Comparison of ENCODE assay signal across 8 cellular contexts in genomic region chr4:153465922-153466636, GRCh38. TPM values are rescaled to one million over a fixed set of nuclear protein-coding genes. Genes with fewer than 3 reads are reported as not detected.
A peak's percentile ranks its signal among the peaks of the same experiment; 100 is the strongest.
DNase-seq lines count a peak whose midpoint lies in the region; ATAC-seq and TF ChIP-seq lines count a peak whose summit lies in the region.

TSS of gene TMEM131L (plus strand) at chr4:153466360. CDS start at chr4:153466398, 38 bp downstream.

- in situ Hi-C loops in Panc1 (cut with HindIII; ENCODE audit: low pct_unique_long_range_greater_than_20kb, low sequenced_read_pairs) = no loop called here

- H3K36me3 Mint-ChIP-seq in natural killer cell = no peaks in the 10 kb centered on the region

- no TSS peak for BruUV-seq in Panc1 (replicated peaks; lab: Mats Ljungman, UMichigan)

- ATAC-seq in GM21367 (IDR thresholded peaks at IDR 0.05; ENCODE audit: unreplicated experiment) (peak; percentile 28), Panc1 (peak; percentile 93), natural killer cell (peak; percentile 71 to 88 (median 84))

- H3K9me3 Mint-ChIP-seq in natural killer cell = no peaks in the 10 kb centered on the region

- H3K9me3 ChIP-seq in Panc1 (ENCODE audit: control insufficient read depth, insufficient read depth, low read depth, low read length) = no peaks in the 10 kb centered on the region

- intact Hi-C loops in Panc1 (cut with micrococcal nuclease; ENCODE audit: unreplicated experiment) = no loop called here
- intact Hi-C loops in natural killer cell (cut with micrococcal nuclease) = loop anchor here (2.0 to 10.0 kb wide), 2 partner anchors 27 to 109 kb away; no protein-coding TSS in a partner anchor

- H3K27ac Mint-ChIP-seq in natural killer cell = peak within 1 kb of the TSS; percentile 96 to 98

- H3K4me1 ChIP-seq in Panc1 (ENCODE audit: control insufficient read depth, insufficient read depth, low read length) = peaks cover 18% of the 10 kb centered on the region

- CTCF ChIA-PET in Panc1 (lab: Charles Lee) = interaction anchor here (0.7 kb wide), 1 partner anchor 108 kb away, joined by 3 read pairs; no protein-coding TSS in a partner anchor

- H3K4me1 Mint-ChIP-seq in natural killer cell = peaks cover 52 to 54% of the 10 kb centered on the region in 2 donors

- H3K27ac ChIP-seq in Panc1 (ENCODE audit: low read length) = peak within 1 kb of the TSS; percentile 74

- TF ChIP-seq CTCF in Panc1 (IDR thresholded peaks at IDR 0.05) (no peak), fibroblast of mammary gland (conservative IDR thresholded peaks at IDR 0.05; ENCODE audit: control insufficient read depth, insufficient read depth, low read depth, low read length) (no peak), natural killer cell (IDR thresholded peaks at IDR 0.05) (no peak)

- DNase-seq in COLO829 (ENCODE audit: low spot score) (peak; percentile 36), HUDEP-2 (lab: John Stamatoyannopoulos, UW; ENCODE audit: unreplicated experiment in 76 of 76) (peak in 73 of 76 experiments; percentile 22 to 87 (median 71)), Panc1 (ENCODE audit: low read depth, low spot score) (no peak), activated T-helper 1 cell treated with Interleukin-2 at 50 U/mL for 16 hours (ENCODE audit: low read depth) (peak; percentile 58), fibroblast of mammary gland (ENCODE audit: low read depth) (peak; percentile 47), natural killer cell (peak; percentile 47), superior temporal gyrus (ENCODE audit: extremely low spot score) (peak; percentile 72)

- peak within 1 kb of the TSS; percentile 96 for H3K4me3 Mint-ChIP-seq in natural killer cell

- peaks cover 2% of the 10 kb centered on the region; the same call in 1 of the 2 replicates for H3K36me3 ChIP-seq in Panc1 (ENCODE audit: control insufficient read depth, insufficient read depth, low read length)

- H3K4me3 ChIP-seq in Panc1 (ENCODE audit: low read depth in 2 of 2, low read length in 2 of 2) (peak within 1 kb of the TSS; percentile 74 to 75), fibroblast of mammary gland (ENCODE audit: control insufficient read depth, low read depth, low read length) (peak within 1 kb of the TSS; percentile 80)

- no peaks in the 10 kb centered on the region for H3K27me3 ChIP-seq in Panc1 (ENCODE audit: control insufficient read depth, insufficient read depth, low read length)

- no peaks in the 10 kb centered on the region for H3K27me3 Mint-ChIP-seq in natural killer cell (ENCODE audit: low read depth in 2 of 2)

- POLR2A ChIA-PET in Panc1 (lab: Charles Lee) = interaction anchor here (0.6 to 0.7 kb wide), 2 partner anchors 74 to 1738 kb away, joined by 3 to 4 read pairs; no protein-coding TSS in a partner anchor

RNA-seq across cellular contexts. Expression of gene TMEM131L, which starts in this region (rescaled TPM):
- 13.5 TPM for total RNA-seq in Panc1 (2021; ENCODE audit: unreplicated experiment)
- 6.6 TPM for polyA plus RNA-seq in Panc1 (2012; ENCODE audit: insufficient read length)
- total RNA-seq in natural killer cell = 100 to 1,000 TPM in 1 of 3 donors, 10 to 100 TPM in 2; 67.8 to 105 (median 71.1) TPM

Comparison
In these comparisons a context has a peak if more than half of its experiments do, and no peak if none do; other contexts are left out.
1. ATAC-seq: peak in every context shown above with its lines; median percentile 93 in Panc1; 84 in natural killer cell; 28 in GM21367.